Comparison of ENCODE assay signal across 1 cellular context in genomic region chr19:45770192-45771101, GRCh38.
TF ChIP-seq lines count a peak whose summit lies in the region.

No MANE protein-coding gene starts in this region.

TF ChIP-seq in K562, 482 proteins besides CTCF, POLR2A, EP300 and RAD21 (continued from another document and continues in another):
- TF ChIP-seq THAP7 (CRISPR knock-in tag; IDR thresholded peaks at IDR 0.05) (peak; percentile 79; the same call in 1 of the 2 replicates), LCOR (CRISPR knock-in tag; IDR thresholded peaks at IDR 0.05) (peak; percentile 92), ETV6 (IDR thresholded peaks at IDR 0.05; ENCODE audit: borderline replicate concordance in 1 of 2, low read depth in 2 of 2, low read length in 1 of 2) (no peak; a peak in 1 of 4 replicates), ETV6 (CRISPR knock-in tag; IDR thresholded peaks at IDR 0.05; ENCODE audit: borderline replicate concordance) (peak; percentile 37; the same call in 1 of the 2 replicates), CUX1 (CRISPR knock-in tag; IDR thresholded peaks at IDR 0.05) (no peak), MYNN (IDR thresholded peaks at IDR 0.05) (peak; percentile 79), MYNN (CRISPR knock-in tag; IDR thresholded peaks at IDR 0.05) (no peak), FOXK2 (conservative IDR thresholded peaks at IDR 0.05 in 1 of 2, IDR thresholded peaks at IDR 0.05 in 1 of 2; ENCODE audit: low read depth in 2 of 2) (peak; percentile 96 to 97), XRCC5 (IDR thresholded peaks at IDR 0.05; ENCODE audit: low read depth, low read length) (peak; percentile 86; the same call in 1 of the 2 replicates), RB1 (IDR thresholded peaks at IDR 0.05; ENCODE audit: low read depth) (peak; percentile 71), CGGBP1 (CRISPR knock-in tag; IDR thresholded peaks at IDR 0.05) (no peak), BRD4 (IDR thresholded peaks at IDR 0.05) (no peak), PYGO2 (tag; IDR thresholded peaks at IDR 0.05) (no peak), BCL6 (CRISPR knock-in tag; IDR thresholded peaks at IDR 0.05) (no peak), BACH1 (tag; IDR thresholded peaks at IDR 0.05) (no peak), CREM (IDR thresholded peaks at IDR 0.05; ENCODE audit: low read depth) (peak; percentile 61), ELF2 (CRISPR knock-in tag; IDR thresholded peaks at IDR 0.05) (no peak), SNRNP70 (optimal IDR thresholded peaks at IDR 0.05; ENCODE audit: low read depth, low read length) (no peak), ZNF785 (CRISPR knock-in tag; IDR thresholded peaks at IDR 0.05) (no peak), ETV5 (CRISPR knock-in tag; IDR thresholded peaks at IDR 0.05; ENCODE audit: low read depth) (no peak; the same call in 1 of the 2 replicates), FOXK1 (CRISPR knock-in tag; IDR thresholded peaks at IDR 0.05; ENCODE audit: borderline replicate concordance) (peak; percentile 66; the same call in 1 of the 2 replicates), CHD7 (IDR thresholded peaks at IDR 0.05; ENCODE audit: low read depth, low read length) (no peak), MAZ (CRISPR knock-in tag; conservative IDR thresholded peaks at IDR 0.05 in 1 of 2, IDR thresholded peaks at IDR 0.05 in 1 of 2) (peak; percentile 78 to 93), E2F3 (CRISPR knock-in tag; IDR thresholded peaks at IDR 0.05) (peak; percentile 68; the same call in 1 of the 2 replicates), THRB (CRISPR knock-in tag; conservative IDR thresholded peaks at IDR 0.05) (0 out of 2 replicates have a peak, but pooled peaks have one; percentile 63), ZNF586 (CRISPR knock-in tag; conservative IDR thresholded peaks at IDR 0.05) (no peak)
- TF ChIP-seq, protein P1, sequence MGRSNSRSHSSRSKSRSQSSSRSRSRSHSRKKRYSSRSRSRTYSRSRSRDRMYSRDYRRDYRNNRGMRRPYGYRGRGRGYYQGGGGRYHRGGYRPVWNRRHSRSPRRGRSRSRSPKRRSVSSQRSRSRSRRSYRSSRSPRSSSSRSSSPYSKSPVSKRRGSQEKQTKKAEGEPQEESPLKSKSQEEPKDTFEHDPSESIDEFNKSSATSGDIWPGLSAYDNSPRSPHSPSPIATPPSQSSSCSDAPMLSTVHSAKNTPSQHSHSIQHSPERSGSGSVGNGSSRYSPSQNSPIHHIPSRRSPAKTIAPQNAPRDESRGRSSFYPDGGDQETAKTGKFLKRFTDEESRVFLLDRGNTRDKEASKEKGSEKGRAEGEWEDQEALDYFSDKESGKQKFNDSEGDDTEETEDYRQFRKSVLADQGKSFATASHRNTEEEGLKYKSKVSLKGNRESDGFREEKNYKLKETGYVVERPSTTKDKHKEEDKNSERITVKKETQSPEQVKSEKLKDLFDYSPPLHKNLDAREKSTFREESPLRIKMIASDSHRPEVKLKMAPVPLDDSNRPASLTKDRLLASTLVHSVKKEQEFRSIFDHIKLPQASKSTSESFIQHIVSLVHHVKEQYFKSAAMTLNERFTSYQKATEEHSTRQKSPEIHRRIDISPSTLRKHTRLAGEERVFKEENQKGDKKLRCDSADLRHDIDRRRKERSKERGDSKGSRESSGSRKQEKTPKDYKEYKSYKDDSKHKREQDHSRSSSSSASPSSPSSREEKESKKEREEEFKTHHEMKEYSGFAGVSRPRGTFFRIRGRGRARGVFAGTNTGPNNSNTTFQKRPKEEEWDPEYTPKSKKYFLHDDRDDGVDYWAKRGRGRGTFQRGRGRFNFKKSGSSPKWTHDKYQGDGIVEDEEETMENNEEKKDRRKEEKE (IDR thresholded peaks at IDR 0.05; ENCODE audit: borderline replicate concordance in 1 of 2, control insufficient read depth in 1 of 2, low read depth in 2 of 2, low read length in 1 of 2), result no peak
- TF ChIP-seq, protein P2, sequence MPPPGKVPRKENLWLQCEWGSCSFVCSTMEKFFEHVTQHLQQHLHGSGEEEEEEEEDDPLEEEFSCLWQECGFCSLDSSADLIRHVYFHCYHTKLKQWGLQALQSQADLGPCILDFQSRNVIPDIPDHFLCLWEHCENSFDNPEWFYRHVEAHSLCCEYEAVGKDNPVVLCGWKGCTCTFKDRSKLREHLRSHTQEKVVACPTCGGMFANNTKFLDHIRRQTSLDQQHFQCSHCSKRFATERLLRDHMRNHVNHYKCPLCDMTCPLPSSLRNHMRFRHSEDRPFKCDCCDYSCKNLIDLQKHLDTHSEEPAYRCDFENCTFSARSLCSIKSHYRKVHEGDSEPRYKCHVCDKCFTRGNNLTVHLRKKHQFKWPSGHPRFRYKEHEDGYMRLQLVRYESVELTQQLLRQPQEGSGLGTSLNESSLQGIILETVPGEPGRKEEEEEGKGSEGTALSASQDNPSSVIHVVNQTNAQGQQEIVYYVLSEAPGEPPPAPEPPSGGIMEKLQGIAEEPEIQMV (tag; conservative IDR thresholded peaks at IDR 0.05; ENCODE audit: low read depth), result no peak
